ENCODE assay signal across 8 cellular contexts in genomic region chr17:7329360-7330098, GRCh38. TPM values are rescaled to one million over a fixed set of nuclear protein-coding genes. Genes with fewer than 3 reads are reported as not detected.
DNase-seq lines count a peak whose midpoint lies in the region; ATAC-seq and TF ChIP-seq lines count a peak whose summit lies in the region.

No MANE protein-coding gene starts in this region.

- dilution Hi-C loops in mammary epithelial cell (cut with HindIII; ENCODE audit: low sequenced_read_pairs): loop anchor here (5.0 kb wide), 2 partner anchors 58 to 102 kb away; no protein-coding TSS in a partner anchor

- H3K79me2 ChIP-seq in mammary epithelial cell (ENCODE audit: insufficient read depth, low read length): peaks cover 22% of the 10 kb centered on the region

- TF ChIP-seq CTCF in WERI-Rb-1 (IDR thresholded peaks at IDR 0.05; ENCODE audit: low read depth, low read length) (no peak), mammary epithelial cell (conservative IDR thresholded peaks at IDR 0.05 in 1 of 2, IDR thresholded peaks at IDR 0.05 in 1 of 2; ENCODE audit: extremely low read depth in 1 of 2, insufficient read depth in 1 of 2, low read depth in 1 of 2, low read length in 2 of 2) (no peak)

- H2AFZ ChIP-seq in mammary epithelial cell (ENCODE audit: low read depth, low read length): peak overlapping the region; percentile 98

- peak overlapping the region; percentile 84 for H3K4me2 ChIP-seq in mammary epithelial cell (ENCODE audit: insufficient read depth, low read depth, low read length)

- peaks cover 19% of the 10 kb centered on the region for H3K36me3 ChIP-seq in WERI-Rb-1
- H3K36me3 ChIP-seq in mammary epithelial cell (ENCODE audit: insufficient read depth, low read length): peaks cover 2% of the 10 kb centered on the region
- H3K36me3 ChIP-seq in iPS-20b (ENCODE audit: insufficient read depth, low read depth, low read length): peaks cover 22% of the 10 kb centered on the region
- H3K36me3 ChIP-seq in skeletal muscle tissue (ENCODE audit: control insufficient read depth in 3 of 3, insufficient read depth in 3 of 3, low read length in 3 of 3): peaks cover 19 to 23% (median 20%) of the 10 kb centered on the region in 3 donors

- peak; percentile 49 for ATAC-seq in GM18870 (IDR thresholded peaks at IDR 0.05; ENCODE audit: unreplicated experiment)
- ATAC-seq in HG03135 (IDR thresholded peaks at IDR 0.05; ENCODE audit: unreplicated experiment): peak; percentile 55

- H3K27ac ChIP-seq in WERI-Rb-1 (peak overlapping the region; percentile 80), mammary epithelial cell (ENCODE audit: insufficient read depth, low read depth, low read length) (peak overlapping the region; percentile 80), iPS-20b (ENCODE audit: low read length) (peak overlapping the region; percentile 67), skeletal muscle tissue (ENCODE audit: low read depth, low read length) (peak overlapping the region; percentile 88)

- peak overlapping the region; percentile 76 for H3K9ac ChIP-seq in mammary epithelial cell (ENCODE audit: insufficient read depth, low read length)
- peak overlapping the region; percentile 86; the same call in 1 of the 2 replicates for H3K9ac ChIP-seq in iPS-20b (ENCODE audit: low read depth, low read length)
- peak overlapping the region; percentile 78 to 91 (median 83) for H3K9ac ChIP-seq in skeletal muscle tissue (ENCODE audit: low read depth in 1 of 3, low read length in 3 of 3)

- H3K9me3 ChIP-seq in WERI-Rb-1 (ENCODE audit: severe bottlenecking) (no peaks in the 10 kb centered on the region), mammary epithelial cell (replicated peaks; ENCODE audit: insufficient read depth, low read length) (no peaks in the 10 kb centered on the region), iPS-20b (ENCODE audit: insufficient read depth, low read depth, low read length) (no peaks in the 10 kb centered on the region), skeletal muscle tissue (ENCODE audit: control insufficient read depth in 3 of 3, low read length in 3 of 3) (no peaks in the 10 kb centered on the region)

- peak; percentile 99 for DNase-seq in ACHN
- peak; percentile 88 for DNase-seq in NCI-H2196 treated with DMSO at 0.1 percent for 48 hours (lab: John Stamatoyannopoulos, UW; ENCODE audit: unreplicated experiment)
- peak; percentile 99 for DNase-seq in WERI-Rb-1
- DNase-seq in mammary epithelial cell: peak; percentile 98

- H3K4me1 ChIP-seq in mammary epithelial cell (ENCODE audit: insufficient read depth, low read length) (peaks cover 15% of the 10 kb centered on the region), iPS-20b (ENCODE audit: insufficient read depth, low read length) (peaks cover 3% of the 10 kb centered on the region; the same call in 1 of the 2 replicates), skeletal muscle tissue (ENCODE audit: control insufficient read depth in 3 of 3, insufficient read depth in 3 of 3, low read length in 3 of 3) (peaks cover 25 to 29% (median 27%) of the 10 kb centered on the region in 3 donors)

- H4K20me1 ChIP-seq in mammary epithelial cell (ENCODE audit: insufficient read depth, low read length): no peaks in the 10 kb centered on the region

- under 1% methylated on average over 24 of the region's 51 CpGs for WGBS in mammary epithelial cell (ENCODE audit: low coverage, missing lambda C conversion rate)

- H3K4me3 ChIP-seq in WERI-Rb-1 (ENCODE audit: low read depth, low read length) (peak overlapping the region; percentile 69), mammary epithelial cell (replicated peaks in 1 of 3; ENCODE audit: insufficient read depth in 1 of 3, low read depth in 2 of 3, low read length in 3 of 3) (peak overlapping the region; percentile 74 to 97 (median 77)), iPS-20b (ENCODE audit: low read length) (peak overlapping the region; percentile 78), skeletal muscle tissue (ENCODE audit: low read length in 3 of 3) (peak overlapping the region; percentile 97 to 100 (median 99))

- in situ Hi-C loops in ACHN (cut with HindIII; ENCODE audit: low pct_ligation_motif_present, low pct_unique_long_range_greater_than_20kb, low sequenced_read_pairs): no loop called here
- in situ Hi-C loops in mammary epithelial cell (cut with MboI; ENCODE audit: low sequenced_read_pairs in 2 of 2): no loop called here

- no TSS peak for BruUV-seq in mammary epithelial cell (replicated peaks; lab: Mats Ljungman, UMichigan)

- intact Hi-C loops in mammary epithelial cell (cut with micrococcal nuclease): loop anchor here (2.0 kb wide), 1 partner anchor 21 kb away; no protein-coding TSS in a partner anchor

- H3K27me3 ChIP-seq in WERI-Rb-1 (ENCODE audit: insufficient read depth, low read depth, severe bottlenecking) (no peaks in the 10 kb centered on the region), mammary epithelial cell (ENCODE audit: insufficient read depth, low read length) (peaks cover 3% of the 10 kb centered on the region), iPS-20b (ENCODE audit: insufficient read depth, low read length) (no peaks in the 10 kb centered on the region), skeletal muscle tissue (ENCODE audit: control insufficient read depth in 3 of 3, insufficient read depth in 3 of 3, low read length in 3 of 3) (peaks cover 0 to 16% (median 2%) of the 10 kb centered on the region in 3 donors)

- CTCF ChIA-PET in mammary epithelial cell (lab: Charles Lee; ENCODE audit: low non-redundant PET): interaction anchor here (0.5 to 1.1 kb wide), 4 partner anchors 48 to 303 kb away, joined by 3 to 15 read pairs (median 4); partner anchors contain the start of gene SLC2A4

RNA-seq across cellular contexts. Expression of gene NEURL4, which starts 0.4 kb away (rescaled TPM):
- total RNA-seq in mammary epithelial cell (10 to 100 TPM; 12.3 to 34.1 TPM), skeletal muscle tissue (19.8 TPM)
- 14.2 TPM for polyA plus RNA-seq in mammary epithelial cell
- polyA minus RNA-seq in mammary epithelial cell: 17.5 TPM

RNA-seq across cellular contexts. Expression of gene ACAP1, which starts 6.8 kb away (rescaled TPM):
- total RNA-seq in mammary epithelial cell: 1 to 10 TPM; 2.0 to 4.7 TPM
- 1.2 TPM for polyA plus RNA-seq in mammary epithelial cell
- polyA minus RNA-seq in mammary epithelial cell: not detected
- total RNA-seq in skeletal muscle tissue: 2.1 TPM

RNA-seq across cellular contexts. Expression of gene GPS2, which starts 14.4 kb away (rescaled TPM):
- 10 to 100 TPM; 29.7 to 40.5 TPM for total RNA-seq in mammary epithelial cell
- polyA plus RNA-seq in mammary epithelial cell: 62.1 TPM
- polyA minus RNA-seq in mammary epithelial cell: 69.4 TPM
- 24.5 TPM for total RNA-seq in skeletal muscle tissue

RNA-seq across cellular contexts. Expression of gene EIF5A, which starts 22.1 kb away (rescaled TPM):
- total RNA-seq in mammary epithelial cell: 1,000 to 10,000 TPM in 1 of 2 donors, 100 to 1,000 TPM in 1; 597 to 1,021 TPM
- polyA plus RNA-seq in mammary epithelial cell: 1,130 TPM
- 1,457 TPM for polyA minus RNA-seq in mammary epithelial cell
- 185 TPM for total RNA-seq in skeletal muscle tissue

RNA-seq across cellular contexts. Expression of gene KCTD11, which starts 22.4 kb away (rescaled TPM):
- total RNA-seq in mammary epithelial cell: 10 to 100 TPM; 13.2 to 43.9 TPM
- polyA plus RNA-seq in mammary epithelial cell: 27.0 TPM
- 36.8 TPM for polyA minus RNA-seq in mammary epithelial cell
- total RNA-seq in skeletal muscle tissue: 4.2 TPM

Comparison
In these comparisons a context has a peak if more than half of its experiments do, and no peak if none do; other contexts are left out.
1. Peak in every context shown above with its lines: DNase-seq, ATAC-seq, H3K4me3 ChIP-seq and H3K27ac ChIP-seq.